10 cellular contexts compared by ENCODE assay signal in genomic region chr3:143831208-143831607, GRCh38. TPM values are rescaled to one million over a fixed set of nuclear protein-coding genes. Genes with fewer than 3 reads are reported as not detected.
A peak's percentile ranks its signal among the peaks of the same experiment; 100 is the strongest.
DNase-seq lines count a peak whose midpoint lies in the region; ATAC-seq and TF ChIP-seq lines count a peak whose summit lies in the region.
"Had no signal": no experiment of that assay in that cellular context is flagged by ENCODE, and none has a peak within 500 bp of the region (broad histone marks: within the 10 kb centered on the region; RNA-seq: fewer than 3 reads in every experiment).

No MANE protein-coding gene starts in this region.

- H3K36me3 ChIP-seq in left ventricle myocardium inferior (no peaks in the 10 kb centered on the region), uterus (no peaks in the 10 kb centered on the region)

- TF ChIP-seq POLR2A in uterus (IDR thresholded peaks at IDR 0.05) (no peak), lower leg skin (IDR thresholded peaks at IDR 0.05) (no peak)

- H3K4me3 ChIP-seq in left ventricle myocardium inferior (no peak overlapping the region), uterus (no peak overlapping the region), lower leg skin (ENCODE audit: low read depth, poor library complexity, severe bottlenecking) (no peak overlapping the region)

- no peak for TF ChIP-seq CTCF in left ventricle myocardium inferior (IDR thresholded peaks at IDR 0.05; ENCODE audit: borderline replicate concordance)
- no peak for TF ChIP-seq CTCF in uterus (IDR thresholded peaks at IDR 0.05)
- no peak for TF ChIP-seq CTCF in lower leg skin (IDR thresholded peaks at IDR 0.05)

- H3K27ac ChIP-seq in left ventricle myocardium inferior (replicated peaks) (peak overlapping the region; percentile 36), epithelial cell of prostate (peak overlapping the region; percentile 25), uterus (peak overlapping the region; percentile 46 to 53)

- ATAC-seq in Right ventricle myocardium inferior (no peak), HG03469 (IDR thresholded peaks at IDR 0.05; ENCODE audit: unreplicated experiment) (peak; percentile 30)

- no peak for DNase-seq in left ventricle myocardium inferior
- no peak for DNase-seq in Right ventricle myocardium inferior (ENCODE audit: missing footprints)
- DNase-seq in epithelial cell of prostate (ENCODE audit: low read depth, low spot score), result no peak
- DNase-seq in uterus, result no peak
- no peak for DNase-seq in inferior parietal cortex (ENCODE audit: extremely low spot score)
- no peak for DNase-seq in lower leg skin (ENCODE audit: low spot score in 2 of 2)
- DNase-seq in NCI-H510A (lab: John Stamatoyannopoulos, UW), result no peak
- DNase-seq: NCI-H526 had no signal

- no peaks in the 10 kb centered on the region for H3K9me3 ChIP-seq in left ventricle myocardium inferior (replicated peaks)
- H3K9me3 ChIP-seq in uterus, result no peaks in the 10 kb centered on the region

- intact Hi-C loops in left ventricle myocardium inferior (cut with micrococcal nuclease), result no loop called here
- intact Hi-C loops in Right ventricle myocardium inferior (cut with DNase I), result no loop called here
- intact Hi-C loops in uterus (cut with DNase I; ENCODE audit: low total_unique reads), result no loop called here
- intact Hi-C loops in lower leg skin (cut with DNase I; ENCODE audit: low total_unique reads), result no loop called here

- H3K27me3 ChIP-seq in left ventricle myocardium inferior (ENCODE audit: low read depth) (no peaks in the 10 kb centered on the region), uterus (no peaks in the 10 kb centered on the region)

- H3K4me1 ChIP-seq in left ventricle myocardium inferior (peaks cover 8% of the 10 kb centered on the region), uterus (peaks cover 0 to 6% of the 10 kb centered on the region in 2 donors)

- 0 to 4% methylated on average over 2 of the region's 2 CpGs for WGBS in lower leg skin, 2 donors

RNA-seq across cellular contexts. Expression of gene SLC9A9, which starts 17.1 kb away (rescaled TPM):
- total RNA-seq in left ventricle myocardium inferior, result 4.9 TPM
- 9.3 TPM for total RNA-seq in Right ventricle myocardium inferior
- total RNA-seq in uterus, result 10 to 100 TPM; 12.8 to 63.8 (median 33.3) TPM
- 10 to 100 TPM; 14.6 to 40.8 (median 23.7) TPM for total RNA-seq in lower leg skin
- total RNA-seq: Daoy had no signal
